ENCODE assay signal across 8 cellular contexts in the genomic region with DNA sequence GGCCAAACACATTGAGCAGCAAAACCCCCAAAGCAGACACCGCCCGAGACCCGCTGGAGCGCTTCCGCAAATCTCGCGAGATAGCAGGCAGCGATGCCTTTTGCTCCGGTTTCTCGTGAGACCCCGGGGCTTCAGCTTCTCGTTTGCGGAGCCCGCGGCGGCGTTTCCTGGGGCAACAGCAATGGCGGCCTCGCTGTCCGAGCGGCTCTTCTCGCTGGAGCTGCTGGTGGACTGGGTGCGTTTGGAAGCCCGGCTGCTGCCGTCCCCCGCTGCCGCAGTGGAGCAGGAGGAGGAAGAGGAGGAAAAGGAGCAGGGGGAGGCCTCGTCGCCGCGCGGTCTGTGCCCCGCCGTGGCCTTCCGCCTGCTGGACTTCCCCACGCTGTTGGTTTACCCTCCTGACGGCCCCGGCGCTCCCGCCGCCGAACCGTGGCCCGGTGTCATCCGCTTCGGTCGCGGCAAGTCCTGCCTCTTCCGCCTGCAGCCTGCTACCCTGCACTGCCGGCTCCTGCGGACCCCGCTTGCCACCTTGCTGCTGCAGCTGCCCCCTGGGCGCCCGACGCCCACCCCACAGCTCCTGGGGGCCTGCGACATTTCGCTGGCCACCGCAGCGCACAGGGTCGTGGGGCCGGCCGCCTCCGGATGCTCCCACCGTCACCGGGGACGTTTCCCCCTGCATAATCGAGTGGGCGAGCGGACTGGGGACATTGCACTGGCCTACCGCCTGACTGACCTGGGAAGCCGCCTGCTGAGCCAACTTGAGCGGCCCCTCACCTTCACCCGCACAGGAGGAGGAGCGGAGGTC. TPM values are rescaled to one million over a fixed set of nuclear protein-coding genes. Genes with fewer than 3 reads are reported as not detected.
DNase-seq lines count a peak whose midpoint lies in the region; TF ChIP-seq lines count a peak whose summit lies in the region.

A gene with protein sequence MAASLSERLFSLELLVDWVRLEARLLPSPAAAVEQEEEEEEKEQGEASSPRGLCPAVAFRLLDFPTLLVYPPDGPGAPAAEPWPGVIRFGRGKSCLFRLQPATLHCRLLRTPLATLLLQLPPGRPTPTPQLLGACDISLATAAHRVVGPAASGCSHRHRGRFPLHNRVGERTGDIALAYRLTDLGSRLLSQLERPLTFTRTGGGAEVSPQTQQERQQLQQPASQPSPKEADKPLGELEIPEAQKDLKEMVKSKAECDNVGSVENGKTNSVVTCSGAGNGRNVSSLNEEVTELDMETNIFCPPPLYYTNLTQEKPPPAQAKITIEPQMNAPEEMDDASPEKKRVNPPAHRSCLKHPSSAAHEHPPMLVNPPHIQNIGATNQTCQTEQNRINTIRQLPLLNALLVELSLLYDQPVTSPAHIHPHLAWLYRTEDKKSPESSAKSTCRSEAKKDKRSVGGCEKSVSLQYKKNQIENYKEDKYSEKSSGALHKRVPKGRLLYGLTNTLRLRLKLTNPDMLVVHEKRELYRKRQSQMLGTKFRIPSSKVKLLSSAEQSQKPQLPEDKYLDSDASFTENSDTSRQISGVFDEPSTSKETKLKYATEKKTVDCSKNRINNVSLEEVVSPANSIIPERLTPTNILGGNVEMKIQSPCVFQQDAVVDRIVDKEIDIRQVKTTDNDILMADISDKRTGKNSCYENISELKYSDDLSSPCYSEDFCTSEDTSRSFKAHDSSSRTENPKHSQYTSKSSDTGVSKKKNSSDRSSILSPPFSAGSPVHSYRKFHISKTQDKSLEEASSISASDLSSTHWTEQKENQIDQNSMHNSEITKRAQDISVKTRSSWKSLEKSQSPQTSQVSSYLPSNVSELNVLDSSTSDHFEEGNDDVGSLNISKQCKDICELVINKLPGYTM (plus strand): TSS at position 148 of the 802 bp plus-strand sequence. CDS start 34 bp downstream, at position 182.

- H3K36me3 ChIP-seq in H7 (replicated peaks; ENCODE audit: control insufficient read depth, insufficient read depth, low read length) (no peaks in the 10 kb centered on the region), spleen (no peaks in the 10 kb centered on the region)

- H3K4me3 ChIP-seq in H7 (ENCODE audit: insufficient read depth, low read depth, low read length) (peak within 1 kb of the TSS; percentile 85), cardiac fibroblast (replicated peaks in 1 of 2; ENCODE audit: low read depth in 2 of 2, low read length in 2 of 2) (peak within 1 kb of the TSS; percentile 61 to 68), spleen (peak within 1 kb of the TSS; percentile 54 to 79 (median 60))

- peaks cover 7 to 35% (median 16%) of the 10 kb centered on the region in 6 donors for H3K4me1 ChIP-seq in spleen

- TF ChIP-seq POLR2A in spleen (IDR thresholded peaks at IDR 0.05) = no peak

- no peak for TF ChIP-seq CTCF in cardiac fibroblast (IDR thresholded peaks at IDR 0.05; ENCODE audit: low read depth, low read length)
- TF ChIP-seq CTCF in spleen (IDR thresholded peaks at IDR 0.05 in 8 of 11, conservative IDR thresholded peaks at IDR 0.05 in 3 of 11) = peak in 2 of 11 experiments; percentile 13 to 23

- DNase-seq in ELR (ENCODE audit: low read depth) (peak; percentile 55), H7 (peak; percentile 71), NCI-H146 treated with DMSO at 0.1 percent for 48 hours (lab: John Stamatoyannopoulos, UW; ENCODE audit: unreplicated experiment) (peak; percentile 64), cardiac fibroblast (ENCODE audit: low read depth in 2 of 2) (peak; percentile 78 to 79), inferior parietal cortex (ENCODE audit: extremely low spot score) (peak; percentile 64), spleen (peak; percentile 94), NAMALWA (ENCODE audit: low spot score) (no peak)
- DNase-seq in activated CD4-positive, CD25-positive, alpha-beta regulatory T cell treated with anti-CD3 and anti-CD28 coated beads, Interleukin-2, amount 50 U/mL, for 16 hours (ENCODE audit: low read depth, low spot score) = peak; percentile 40

- peak within 1 kb of the TSS; percentile 54 to 85 (median 76) for H3K27ac ChIP-seq in spleen

- H3K9me3 ChIP-seq in spleen = peaks cover 0 to 40% (median 30%) of the 10 kb centered on the region in 8 donors

- H3K27me3 ChIP-seq in H7 (ENCODE audit: control insufficient read depth, insufficient read depth, low read length) (no peaks in the 10 kb centered on the region), spleen (replicated peaks in 1 of 7) (no peaks in the 10 kb centered on the region)

- intact Hi-C loops in spleen (cut with DNase I; ENCODE audit: low total_unique reads) = no loop called here

- WGBS in spleen, 5 donors = 10 to 22% (median 15%) methylated on average over 48 to 74 of the region's 74 CpGs

RNA-seq across cellular contexts. Expression of the gene that starts here (rescaled TPM):
- 2.4 TPM in 2 replicates for total RNA-seq in H7 (2014; rRNA removed; shearing (Covaris generic))
- total RNA-seq in spleen = 1 to 10 TPM; 1.8 to 4.9 (median 2.3) TPM
- polyA plus RNA-seq in spleen = 1 to 10 TPM; 1.2 to 2.2 (median 1.5) TPM
